ENCODE assay signal across 1 cellular context in the genomic region with DNA sequence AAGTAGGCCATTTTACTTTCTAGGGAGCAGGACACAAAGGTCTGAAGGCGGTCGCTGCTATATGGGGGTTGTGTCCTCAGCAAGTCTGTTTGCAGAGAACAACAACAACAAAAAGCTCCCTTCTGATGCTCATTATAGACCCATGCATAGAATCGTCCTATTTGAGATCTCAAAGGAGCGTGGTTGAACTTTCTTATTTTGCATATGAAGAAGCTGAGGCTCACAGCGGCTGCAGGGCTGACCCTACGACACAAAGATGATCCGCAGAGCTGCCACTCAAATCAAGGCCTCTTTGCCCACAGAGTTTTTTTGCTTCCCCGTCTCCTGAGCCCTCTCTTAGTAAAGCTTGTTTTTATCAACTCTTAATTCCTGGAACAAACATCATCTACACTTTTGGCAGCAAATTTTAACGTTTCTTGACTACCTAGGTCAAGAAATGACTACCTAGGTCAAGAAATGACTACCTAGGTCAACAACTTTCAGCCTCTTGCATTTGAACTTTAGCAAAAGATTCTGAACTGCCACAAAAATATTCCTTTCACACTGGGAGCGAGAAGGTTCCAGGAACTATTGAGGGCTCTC.
TF ChIP-seq lines count a peak whose summit lies in the region.

No MANE protein-coding gene starts in this region.

TF ChIP-seq in GM23338, 12 proteins besides CTCF, POLR2A, EP300 and RAD21 (continued from another document):
- no peak for TF ChIP-seq ZNF462 (CRISPR knock-in tag; IDR thresholded peaks at IDR 0.05)
- TF ChIP-seq ZNF331 (CRISPR knock-in tag; IDR thresholded peaks at IDR 0.05; ENCODE audit: low read depth): no peak
- no peak for TF ChIP-seq JUNB (IDR thresholded peaks at IDR 0.05; ENCODE audit: unreplicated experiment)
- TF ChIP-seq NANOG (IDR thresholded peaks at IDR 0.05; ENCODE audit: borderline replicate concordance): no peak
- TF ChIP-seq, protein P1, sequence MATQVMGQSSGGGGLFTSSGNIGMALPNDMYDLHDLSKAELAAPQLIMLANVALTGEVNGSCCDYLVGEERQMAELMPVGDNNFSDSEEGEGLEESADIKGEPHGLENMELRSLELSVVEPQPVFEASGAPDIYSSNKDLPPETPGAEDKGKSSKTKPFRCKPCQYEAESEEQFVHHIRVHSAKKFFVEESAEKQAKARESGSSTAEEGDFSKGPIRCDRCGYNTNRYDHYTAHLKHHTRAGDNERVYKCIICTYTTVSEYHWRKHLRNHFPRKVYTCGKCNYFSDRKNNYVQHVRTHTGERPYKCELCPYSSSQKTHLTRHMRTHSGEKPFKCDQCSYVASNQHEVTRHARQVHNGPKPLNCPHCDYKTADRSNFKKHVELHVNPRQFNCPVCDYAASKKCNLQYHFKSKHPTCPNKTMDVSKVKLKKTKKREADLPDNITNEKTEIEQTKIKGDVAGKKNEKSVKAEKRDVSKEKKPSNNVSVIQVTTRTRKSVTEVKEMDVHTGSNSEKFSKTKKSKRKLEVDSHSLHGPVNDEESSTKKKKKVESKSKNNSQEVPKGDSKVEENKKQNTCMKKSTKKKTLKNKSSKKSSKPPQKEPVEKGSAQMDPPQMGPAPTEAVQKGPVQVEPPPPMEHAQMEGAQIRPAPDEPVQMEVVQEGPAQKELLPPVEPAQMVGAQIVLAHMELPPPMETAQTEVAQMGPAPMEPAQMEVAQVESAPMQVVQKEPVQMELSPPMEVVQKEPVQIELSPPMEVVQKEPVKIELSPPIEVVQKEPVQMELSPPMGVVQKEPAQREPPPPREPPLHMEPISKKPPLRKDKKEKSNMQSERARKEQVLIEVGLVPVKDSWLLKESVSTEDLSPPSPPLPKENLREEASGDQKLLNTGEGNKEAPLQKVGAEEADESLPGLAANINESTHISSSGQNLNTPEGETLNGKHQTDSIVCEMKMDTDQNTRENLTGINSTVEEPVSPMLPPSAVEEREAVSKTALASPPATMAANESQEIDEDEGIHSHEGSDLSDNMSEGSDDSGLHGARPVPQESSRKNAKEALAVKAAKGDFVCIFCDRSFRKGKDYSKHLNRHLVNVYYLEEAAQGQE (IDR thresholded peaks at IDR 0.05; ENCODE audit: unreplicated experiment): no peak
- TF ChIP-seq, protein P2, sequence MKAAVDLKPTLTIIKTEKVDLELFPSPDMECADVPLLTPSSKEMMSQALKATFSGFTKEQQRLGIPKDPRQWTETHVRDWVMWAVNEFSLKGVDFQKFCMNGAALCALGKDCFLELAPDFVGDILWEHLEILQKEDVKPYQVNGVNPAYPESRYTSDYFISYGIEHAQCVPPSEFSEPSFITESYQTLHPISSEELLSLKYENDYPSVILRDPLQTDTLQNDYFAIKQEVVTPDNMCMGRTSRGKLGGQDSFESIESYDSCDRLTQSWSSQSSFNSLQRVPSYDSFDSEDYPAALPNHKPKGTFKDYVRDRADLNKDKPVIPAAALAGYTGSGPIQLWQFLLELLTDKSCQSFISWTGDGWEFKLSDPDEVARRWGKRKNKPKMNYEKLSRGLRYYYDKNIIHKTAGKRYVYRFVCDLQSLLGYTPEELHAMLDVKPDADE (IDR thresholded peaks at IDR 0.05): no peak
- no peak for TF ChIP-seq ZNF114 (CRISPR knock-in tag; IDR thresholded peaks at IDR 0.05)
